8 cellular contexts compared by ENCODE assay signal in the genomic region with DNA sequence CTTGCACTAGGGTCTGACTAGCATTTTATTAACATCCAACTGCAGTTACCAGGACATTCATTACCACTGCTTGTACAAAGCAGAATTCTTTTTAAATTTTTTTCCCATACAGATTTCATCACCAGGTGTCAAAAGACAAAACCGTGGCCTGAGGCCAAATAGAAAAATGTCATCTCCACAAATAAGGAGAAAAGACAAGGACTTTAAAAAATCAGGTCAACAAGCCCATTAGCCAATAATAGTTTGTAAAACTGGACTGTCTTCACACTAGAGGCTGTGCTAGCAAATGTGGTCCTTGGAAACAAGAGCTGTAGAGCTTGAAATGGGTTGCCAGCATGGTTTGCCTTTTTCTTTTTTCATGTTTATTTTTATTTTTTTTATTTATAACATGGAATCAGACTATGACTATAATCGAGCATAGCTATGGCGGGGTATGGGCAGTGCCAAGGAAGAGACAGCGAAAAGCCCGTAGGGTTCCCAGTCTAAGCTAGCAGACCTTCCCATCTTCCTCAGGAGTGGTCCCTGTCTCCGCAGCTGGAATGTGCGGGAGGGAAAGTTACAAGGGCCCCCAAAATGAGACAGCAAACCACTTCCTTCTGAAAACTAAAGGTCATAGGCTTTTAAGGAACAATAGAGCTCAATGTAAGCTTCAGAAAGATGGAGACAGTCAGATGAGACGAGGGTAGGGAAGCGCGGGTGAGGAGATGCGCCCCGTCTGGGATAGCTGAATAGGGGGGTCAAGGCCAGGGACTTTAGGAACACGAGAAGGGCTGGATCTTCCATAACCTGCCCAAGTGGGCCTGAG. TPM values are rescaled to one million over a fixed set of nuclear protein-coding genes. Genes with fewer than 3 reads are reported as not detected.
DNase-seq lines count a peak whose midpoint lies in the region; ATAC-seq, FAIRE-seq and TF ChIP-seq lines count a peak whose summit lies in the region.

No MANE protein-coding gene starts in this region.

- TF ChIP-seq POLR2A in endothelial cell of umbilical vein (IDR thresholded peaks at IDR 0.05; ENCODE audit: low read depth, low read length) (no peak), GM18505 (IDR thresholded peaks at IDR 0.05; ENCODE audit: borderline replicate concordance, extremely low read depth, insufficient read depth, insufficient read length) (no peak)

- H2AFZ ChIP-seq in endothelial cell of umbilical vein (ENCODE audit: low read depth, low read length): peak overlapping the region; percentile 88

- H3K36me3 Mint-ChIP-seq in activated naive CD4-positive, alpha-beta T cell treated with anti-CD3 and anti-CD28 coated beads, Interleukin-2, amount 50 U/mL, for 24 hours: no peaks in the 10 kb centered on the region
- H3K36me3 Mint-ChIP-seq in natural killer cell: no peaks in the 10 kb centered on the region

- ATAC-seq in natural killer cell (no peak), GM18868 (IDR thresholded peaks at IDR 0.05; ENCODE audit: unreplicated experiment) (no peak), GM19035 (IDR thresholded peaks at IDR 0.05; ENCODE audit: unreplicated experiment) (no peak), GM18505 (IDR thresholded peaks at IDR 0.05; ENCODE audit: unreplicated experiment) (no peak)

- H3K27ac Mint-ChIP-seq in activated naive CD4-positive, alpha-beta T cell treated with anti-CD3 and anti-CD28 coated beads, Interleukin-2, amount 50 U/mL, for 24 hours: peak overlapping the region; percentile 92
- H3K27ac Mint-ChIP-seq in natural killer cell: peak overlapping the region; percentile 75 to 92

- POLR2A ChIA-PET in endothelial cell of umbilical vein (lab: Charles Lee): interaction anchor here (1.1 kb wide), 1 partner anchor 210 kb away, joined by 3 read pairs; no protein-coding TSS in a partner anchor

- H4K20me1 ChIP-seq in endothelial cell of umbilical vein (replicated peaks; ENCODE audit: control insufficient read depth, extremely low read depth, insufficient read depth, low read length): peaks cover 3% of the 10 kb centered on the region

- intact Hi-C loops in endothelial cell of umbilical vein (cut with micrococcal nuclease) (loop anchor here (1.0 to 5.0 kb wide), 5 partner anchors 45 to 123 kb away; no protein-coding TSS in a partner anchor), natural killer cell (cut with micrococcal nuclease) (loop anchor here (10.0 kb wide), 1 partner anchor 47 kb away; a partner anchor contains a TSS)

- no peaks in the 10 kb centered on the region for H3K9me3 Mint-ChIP-seq in activated naive CD4-positive, alpha-beta T cell treated with anti-CD3 and anti-CD28 coated beads, Interleukin-2, amount 50 U/mL, for 24 hours
- H3K9me3 Mint-ChIP-seq in natural killer cell: no peaks in the 10 kb centered on the region

- CTCF ChIA-PET in endothelial cell of umbilical vein (lab: Charles Lee): interaction anchor here (0.7 to 2.3 kb wide), 8 partner anchors 11 to 125 kb away, joined by 3 to 10 read pairs (median 5); a partner anchor contains a TSS

- H3K4me2 ChIP-seq in endothelial cell of umbilical vein (ENCODE audit: insufficient read depth, low read length): peak overlapping the region; percentile 87

- H3K9me1 ChIP-seq in endothelial cell of umbilical vein (replicated peaks; ENCODE audit: control insufficient read depth, extremely low read depth, insufficient read depth, low read length): no peaks in the 10 kb centered on the region

- H3K27me3 ChIP-seq in endothelial cell of umbilical vein (ENCODE audit: control insufficient read depth in 2 of 2, insufficient read depth in 2 of 2, low read length in 2 of 2): no peaks in the 10 kb centered on the region

- H3K9ac ChIP-seq in SK-N-MC (ENCODE audit: insufficient read length) (peak overlapping the region; percentile 97), endothelial cell of umbilical vein (replicated peaks; ENCODE audit: extremely low read depth, insufficient read depth, low read length) (peak overlapping the region; percentile 93)

- H3K9me3 ChIP-seq in SK-N-MC (ENCODE audit: low read depth, low read length): no peaks in the 10 kb centered on the region
- no peaks in the 10 kb centered on the region for H3K9me3 ChIP-seq in endothelial cell of umbilical vein (replicated peaks; ENCODE audit: control insufficient read depth, insufficient read depth, low read length)

- no peaks in the 10 kb centered on the region for H3K27me3 Mint-ChIP-seq in activated naive CD4-positive, alpha-beta T cell treated with anti-CD3 and anti-CD28 coated beads, Interleukin-2, amount 50 U/mL, for 24 hours
- H3K27me3 Mint-ChIP-seq in natural killer cell (ENCODE audit: low read depth in 2 of 2): no peaks in the 10 kb centered on the region

- peaks cover 15% of the 10 kb centered on the region for H3K4me1 ChIP-seq in endothelial cell of umbilical vein (ENCODE audit: control insufficient read depth, extremely low read depth, insufficient read depth, low read length)

- dilution Hi-C loops in endothelial cell of umbilical vein (cut with MboI; ENCODE audit: extremely low pct_ligation_motif_present, low sequenced_read_pairs): loop anchor here (25.0 kb wide), 1 partner anchor 115 kb away; a partner anchor contains a TSS

- no peak for TF ChIP-seq CTCF in endothelial cell of umbilical vein (IDR thresholded peaks at IDR 0.05; ENCODE audit: extremely low read depth in 1 of 2, insufficient read depth in 1 of 2, low read depth in 1 of 2, low read length in 2 of 2)
- TF ChIP-seq CTCF in natural killer cell (IDR thresholded peaks at IDR 0.05): no peak

- H3K4me1 Mint-ChIP-seq in activated naive CD4-positive, alpha-beta T cell treated with anti-CD3 and anti-CD28 coated beads, Interleukin-2, amount 50 U/mL, for 24 hours: peaks cover 30% of the 10 kb centered on the region
- H3K4me1 Mint-ChIP-seq in natural killer cell: peaks cover 38% of the 10 kb centered on the region in 2 donors

- no peak for DNase-seq in activated naive CD4-positive, alpha-beta T cell (lab: John Stamatoyannopoulos, UW)
- no peak for DNase-seq in SK-N-MC (ENCODE audit: low read depth, low spot score)
- peak; percentile 26 for DNase-seq in endothelial cell of umbilical vein (ENCODE audit: low read depth, low spot score)
- DNase-seq in natural killer cell: no peak

- FAIRE-seq in endothelial cell of umbilical vein (lab: Jason Lieb, UNC): peak; percentile 62

- H3K36me3 ChIP-seq in SK-N-MC (ENCODE audit: insufficient read depth, low read length) (no peaks in the 10 kb centered on the region), endothelial cell of umbilical vein (ENCODE audit: control insufficient read depth in 2 of 2, extremely low read depth in 1 of 2, insufficient read depth in 2 of 2, low read length in 2 of 2) (no peaks in the 10 kb centered on the region)

- peak overlapping the region; percentile 85 for H3K4me3 ChIP-seq in SK-N-MC
- H3K4me3 ChIP-seq in endothelial cell of umbilical vein (replicated peaks in 1 of 3; ENCODE audit: insufficient read depth in 1 of 3, low read depth in 1 of 3, low read length in 3 of 3): peak overlapping the region; percentile 64 to 99 (median 97)

- no peak overlapping the region for H3K27ac ChIP-seq in SK-N-MC
- peak overlapping the region; percentile 68 for H3K27ac ChIP-seq in endothelial cell of umbilical vein (ENCODE audit: insufficient read depth, low read depth, low read length)

- H3K79me2 ChIP-seq in endothelial cell of umbilical vein (ENCODE audit: control insufficient read depth, insufficient read depth, low read length): peaks cover 54% of the 10 kb centered on the region

- BruUV-seq in endothelial cell of umbilical vein (replicated peaks; lab: Mats Ljungman, UMichigan): TSS peak; percentile 23

- peak overlapping the region; percentile 90 for H3K4me3 Mint-ChIP-seq in activated naive CD4-positive, alpha-beta T cell treated with anti-CD3 and anti-CD28 coated beads, Interleukin-2, amount 50 U/mL, for 24 hours
- peak overlapping the region; percentile 89 for H3K4me3 Mint-ChIP-seq in natural killer cell

TF ChIP-seq in endothelial cell of umbilical vein, 7 proteins besides CTCF, POLR2A, EP300 and RAD21:
- TF ChIP-seq EZH2 (IDR thresholded peaks at IDR 0.05; ENCODE audit: borderline replicate concordance, low read depth, low read length, severe bottlenecking): no peak
- no peak for TF ChIP-seq MYC (IDR thresholded peaks at IDR 0.05; ENCODE audit: low read depth, low read length)
- TF ChIP-seq GATA2 (IDR thresholded peaks at IDR 0.05; ENCODE audit: insufficient read depth, insufficient read length, low read depth, low read length): no peak
- TF ChIP-seq, protein P1, sequence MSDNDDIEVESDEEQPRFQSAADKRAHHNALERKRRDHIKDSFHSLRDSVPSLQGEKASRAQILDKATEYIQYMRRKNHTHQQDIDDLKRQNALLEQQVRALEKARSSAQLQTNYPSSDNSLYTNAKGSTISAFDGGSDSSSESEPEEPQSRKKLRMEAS (IDR thresholded peaks at IDR 0.05; ENCODE audit: insufficient read depth, insufficient read length): no peak
- no peak for TF ChIP-seq POLR2AphosphoS5 (IDR thresholded peaks at IDR 0.05; ENCODE audit: insufficient read depth, low read depth, low read length)
- TF ChIP-seq FOS (IDR thresholded peaks at IDR 0.05; ENCODE audit: borderline replicate concordance, insufficient read depth, low read length): no peak
- TF ChIP-seq JUN (IDR thresholded peaks at IDR 0.05; ENCODE audit: borderline replicate concordance, insufficient read depth, insufficient read length, low read depth): no peak
TF ChIP-seq in endothelial cell of umbilical vein: peak in this region for 0.

RNA-seq across cellular contexts. Expression of a gene that starts 1.5 kb away (rescaled TPM):
- total RNA-seq in endothelial cell of umbilical vein: 31.4 and 32.0 TPM in 2 replicates
- 37.2 and 43.7 TPM in 2 replicates for polyA plus RNA-seq in endothelial cell of umbilical vein
- 34.2 and 46.6 TPM in 2 replicates for polyA plus RNA-seq in endothelial cell of umbilical vein (2011; cell fraction: cytosol; rRNA removed)
- 25.3 and 28.5 TPM in 2 replicates for polyA plus RNA-seq in endothelial cell of umbilical vein (2011; cell fraction: nucleus; rRNA removed)
- polyA plus RNA-seq in endothelial cell of umbilical vein (2012): 19.7 and 24.0 TPM in 2 replicates
- 55.3 and 73.9 TPM in 2 replicates for polyA minus RNA-seq in endothelial cell of umbilical vein
- polyA minus RNA-seq in endothelial cell of umbilical vein (2011; cell fraction: cytosol; rRNA and poly(A)+ RNA removed): 24.4 TPM
- 16.5 and 28.5 TPM in 2 replicates for polyA minus RNA-seq in endothelial cell of umbilical vein (2011; cell fraction: nucleus; rRNA and poly(A)+ RNA removed)
- 10 to 100 TPM; 28.3 to 33.0 (median 28.9) TPM for total RNA-seq in natural killer cell

RNA-seq across cellular contexts. Expression of a gene that starts 47.9 kb away (rescaled TPM):
- total RNA-seq in endothelial cell of umbilical vein (19.3 and 25.1 TPM in 2 replicates), natural killer cell (10 to 100 TPM; 13.8 to 20.7 (median 14.8) TPM)
- polyA plus RNA-seq in endothelial cell of umbilical vein: 11.7 and 13.2 TPM in 2 replicates
- 18.9 and 19.0 TPM in 2 replicates for polyA plus RNA-seq in endothelial cell of umbilical vein (2011; cell fraction: cytosol; rRNA removed)
- polyA plus RNA-seq in endothelial cell of umbilical vein (2011; cell fraction: nucleus; rRNA removed): 13.6 and 16.3 TPM in 2 replicates
- 19.1 and 22.1 TPM in 2 replicates for polyA plus RNA-seq in endothelial cell of umbilical vein (2012)
- 14.6 and 14.7 TPM in 2 replicates for polyA minus RNA-seq in endothelial cell of umbilical vein
- 15.8 TPM for polyA minus RNA-seq in endothelial cell of umbilical vein (2011; cell fraction: cytosol; rRNA and poly(A)+ RNA removed)
- polyA minus RNA-seq in endothelial cell of umbilical vein (2011; cell fraction: nucleus; rRNA and poly(A)+ RNA removed): 6.0 and 9.0 TPM in 2 replicates
